ENCODE assay signal across 38 cellular contexts in the genomic region with DNA sequence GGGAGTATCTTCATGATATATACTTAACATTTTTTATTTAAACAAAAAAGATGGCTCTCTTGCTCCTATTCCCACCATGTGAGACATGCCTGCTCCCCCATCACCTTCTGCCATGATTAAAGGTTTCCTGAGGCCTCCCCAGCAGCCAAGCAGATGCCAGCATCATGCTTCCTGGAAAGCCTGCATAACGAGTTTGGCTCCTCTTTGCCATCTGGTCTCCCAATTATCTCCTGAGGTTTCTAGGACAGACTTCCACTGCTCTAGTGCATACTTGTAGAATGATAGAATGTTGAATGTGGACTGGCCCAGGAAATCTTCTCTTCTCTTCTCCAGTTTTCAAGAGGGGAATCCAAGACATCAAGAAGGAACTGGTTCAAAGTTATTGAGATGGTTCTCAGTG.
"Had no signal": no experiment of that assay in that cellular context is flagged by ENCODE, and none has a peak within 500 bp of the region (broad histone marks: within the 10 kb centered on the region; RNA-seq: fewer than 3 reads in every experiment).

No MANE protein-coding gene starts in this region.

- H3K36me3 ChIP-seq: adrenal gland, esophagus squamous epithelium, heart left ventricle, WERI-Rb-1 had no signal

- H3K9me3 Mint-ChIP-seq: activated CD4-positive, alpha-beta memory T cell treated with anti-CD3 and anti-CD28 coated beads for 36 hours; activated CD4-positive, alpha-beta T cell treated with anti-CD3 and anti-CD28 coated beads, Interleukin-2, amount 10 ng/mL, durations not matched to agents 24 days and 14 days; activated naive CD4-positive, alpha-beta T cell treated with anti-CD3 and anti-CD28 coated beads, Interleukin-2, amount 50 U/mL, for 24 hours; activated naive CD8-positive, alpha-beta T cell treated with anti-CD3 and anti-CD28 coated beads, Interleukin-2, amount 50 U/mL, for 24 hours; activated T-helper 1 cell treated with anti-CD3 and anti-CD28 coated beads, Interleukin-12 subunit alpha, Interleukin-12 subunit beta, Interleukin-2, Interleukin-4 antibody, amounts not matched to agents 30 ng/mL and 10 ng/mL and 1 ng/mL, durations not matched to agents 14 hours and 24 hours and 36 hours; activated T-helper 2 cell treated with anti-CD3 and anti-CD28 coated beads, Interferon-gamma antibody, Interleukin-2, Interleukin-4, amounts not matched to agents 10 μg/mL and 5 μg/mL and 100 μg/mL, durations not matched to agents 14 hours and 24 hours and 36 hours; effector memory CD8-positive, alpha-beta T cell; T-helper 2 cell treated with Interferon-gamma antibody and Interleukin-4, amounts not matched to agents 5 μg/mL and 100 μg/mL, for 36 hours had no signal

- H3K27ac Mint-ChIP-seq: activated CD4-positive, alpha-beta memory T cell treated with anti-CD3 and anti-CD28 coated beads for 36 hours; activated CD4-positive, alpha-beta T cell treated with anti-CD3 and anti-CD28 coated beads for 36 hours; activated CD4-positive, alpha-beta T cell treated with anti-CD3 and anti-CD28 coated beads, Interleukin-2, amount 10 ng/mL, durations not matched to agents 24 days and 14 days; activated CD8-positive, alpha-beta memory T cell treated with anti-CD3 and anti-CD28 coated beads, Interleukin-2, amount 10 ng/mL, durations not matched to agents 7 days and 5 days; activated CD8-positive, alpha-beta T cell treated with anti-CD3 and anti-CD28 coated beads, Interleukin-2, amount 10 ng/mL, durations not matched to agents 7 days and 5 days; activated naive CD4-positive, alpha-beta T cell treated with anti-CD3 and anti-CD28 coated beads for 36 hours; activated naive CD4-positive, alpha-beta T cell treated with anti-CD3 and anti-CD28 coated beads, Interleukin-2, amount 50 U/mL, for 24 hours; activated naive CD8-positive, alpha-beta T cell treated with anti-CD3 and anti-CD28 coated beads for 36 hours; activated naive CD8-positive, alpha-beta T cell treated with anti-CD3 and anti-CD28 coated beads, Interleukin-2, amount 50 U/mL, for 24 hours; activated T-helper 1 cell treated with anti-CD3 and anti-CD28 coated beads, Interleukin-12 subunit alpha, Interleukin-12 subunit beta, Interleukin-2, Interleukin-4 antibody, amounts not matched to agents 30 ng/mL and 10 ng/mL and 1 ng/mL, durations not matched to agents 14 hours and 24 hours and 36 hours; activated T-helper 2 cell treated with anti-CD3 and anti-CD28 coated beads, Interferon-gamma antibody, Interleukin-2, Interleukin-4, amounts not matched to agents 10 μg/mL and 5 μg/mL and 100 μg/mL, durations not matched to agents 14 hours and 24 hours and 36 hours; effector memory CD8-positive, alpha-beta T cell; T-helper 17 cell; T-helper 2 cell treated with Interferon-gamma antibody and Interleukin-4, amounts not matched to agents 5 μg/mL and 100 μg/mL, for 36 hours had no signal

- H3K4me1 Mint-ChIP-seq: activated CD4-positive, alpha-beta T cell treated with anti-CD3 and anti-CD28 coated beads for 36 hours; activated CD8-positive, alpha-beta memory T cell treated with anti-CD3 and anti-CD28 coated beads, Interleukin-2, amount 10 ng/mL, durations not matched to agents 7 days and 5 days; activated naive CD4-positive, alpha-beta T cell treated with anti-CD3 and anti-CD28 coated beads, Interleukin-2, amount 50 U/mL, for 24 hours; activated naive CD8-positive, alpha-beta T cell treated with anti-CD3 and anti-CD28 coated beads, Interleukin-2, amount 50 U/mL, for 24 hours; T-helper 17 cell had no signal

- H3K4me3 ChIP-seq: adrenal gland, body of pancreas, esophagus squamous epithelium, heart left ventricle had no signal

- H3K4me1 ChIP-seq: adrenal gland, body of pancreas, esophagus squamous epithelium, heart left ventricle had no signal

- H3K36me3 Mint-ChIP-seq: activated CD4-positive, alpha-beta memory T cell treated with anti-CD3 and anti-CD28 coated beads for 36 hours; activated CD8-positive, alpha-beta memory T cell treated with anti-CD3 and anti-CD28 coated beads, Interleukin-2, amount 10 ng/mL, durations not matched to agents 7 days and 5 days; activated naive CD8-positive, alpha-beta T cell treated with anti-CD3 and anti-CD28 coated beads for 36 hours had no signal

- H3K27ac ChIP-seq: adrenal gland, body of pancreas, epithelial cell of prostate, esophagus squamous epithelium, heart left ventricle, WERI-Rb-1 had no signal

- H3K9me3 ChIP-seq: adrenal gland, body of pancreas, esophagus squamous epithelium had no signal

- H3K4me3 Mint-ChIP-seq: activated CD4-positive, alpha-beta memory T cell treated with anti-CD3 and anti-CD28 coated beads for 36 hours; activated CD4-positive, alpha-beta T cell treated with anti-CD3 and anti-CD28 coated beads for 36 hours; activated CD4-positive, alpha-beta T cell treated with anti-CD3 and anti-CD28 coated beads, Interleukin-2, amount 10 ng/mL, durations not matched to agents 24 days and 14 days; activated CD8-positive, alpha-beta memory T cell treated with anti-CD3 and anti-CD28 coated beads, Interleukin-2, amount 10 ng/mL, durations not matched to agents 7 days and 5 days; activated CD8-positive, alpha-beta T cell treated with anti-CD3 and anti-CD28 coated beads, Interleukin-2, amount 10 ng/mL, durations not matched to agents 7 days and 5 days; activated naive CD4-positive, alpha-beta T cell treated with anti-CD3 and anti-CD28 coated beads for 36 hours; activated naive CD4-positive, alpha-beta T cell treated with anti-CD3 and anti-CD28 coated beads, Interleukin-2, amount 50 U/mL, for 24 hours; activated naive CD8-positive, alpha-beta T cell treated with anti-CD3 and anti-CD28 coated beads for 36 hours; activated naive CD8-positive, alpha-beta T cell treated with anti-CD3 and anti-CD28 coated beads, Interleukin-2, amount 50 U/mL, for 24 hours; activated T-helper 1 cell treated with anti-CD3 and anti-CD28 coated beads, Interleukin-12 subunit alpha, Interleukin-12 subunit beta, Interleukin-2, Interleukin-4 antibody, amounts not matched to agents 30 ng/mL and 10 ng/mL and 1 ng/mL, durations not matched to agents 14 hours and 24 hours and 36 hours; effector memory CD8-positive, alpha-beta T cell; T-helper 17 cell; T-helper 2 cell treated with Interferon-gamma antibody and Interleukin-4, amounts not matched to agents 5 μg/mL and 100 μg/mL, for 36 hours had no signal

- ATAC-seq: activated CD4-positive, alpha-beta T cell treated with anti-CD3 and anti-CD28 coated beads for 36 hours; activated CD8-positive, alpha-beta memory T cell treated with anti-CD3 and anti-CD28 coated beads, Interleukin-2, amount 10 ng/mL, durations not matched to agents 7 days and 5 days; activated CD8-positive, alpha-beta T cell treated with anti-CD3 and anti-CD28 coated beads, Interleukin-2, amount 10 ng/mL, durations not matched to agents 7 days and 5 days; activated naive CD8-positive, alpha-beta T cell treated with anti-CD3 and anti-CD28 coated beads, Interleukin-2, amount 50 U/mL, for 24 hours; body of pancreas; effector memory CD8-positive, alpha-beta T cell; heart left ventricle; T-helper 17 cell had no signal

- H3K27me3 ChIP-seq: adrenal gland, body of pancreas, esophagus squamous epithelium, heart left ventricle had no signal

- FAIRE-seq: colon, frontal cortex had no signal

- DNase-seq: activated CD4-positive, alpha-beta memory T cell treated with anti-CD3 and anti-CD28 coated beads for 36 hours; activated CD4-positive, alpha-beta T cell treated with anti-CD3 and anti-CD28 coated beads for 36 hours; activated CD4-positive, alpha-beta T cell treated with anti-CD3 and anti-CD28 coated beads, Interleukin-2, amount 10 ng/mL, durations not matched to agents 24 days and 14 days; activated CD4-positive, CD25-positive, alpha-beta regulatory T cell; activated CD4-positive, CD25-positive, alpha-beta regulatory T cell treated with anti-CD3 and anti-CD28 coated beads, Interleukin-2, amount 50 U/mL, for 72 hours; activated CD8-positive, alpha-beta memory T cell treated with anti-CD3 and anti-CD28 coated beads, Interleukin-2, amount 10 ng/mL, durations not matched to agents 7 days and 5 days; activated CD8-positive, alpha-beta memory T cell treated with anti-CD3 and anti-CD28 coated beads, Interleukin-2, amount 50 U/mL, for 4 hours; activated CD8-positive, alpha-beta T cell treated with anti-CD3 and anti-CD28 coated beads, Interleukin-2, amount 10 ng/mL, durations not matched to agents 7 days and 5 days; activated effector memory CD4-positive, alpha-beta T cell treated with anti-CD3 and anti-CD28 coated beads, Interleukin-2, amount 50 U/mL, for 16 hours; activated naive CD4-positive, alpha-beta T cell treated with anti-CD3 and anti-CD28 coated beads for 36 hours; activated naive CD8-positive, alpha-beta T cell treated with anti-CD3 and anti-CD28 coated beads for 36 hours; activated naive CD8-positive, alpha-beta T cell treated with anti-CD3 and anti-CD28 coated beads, Interleukin-2, amount 50 U/mL, for 24 hours; activated T-cell treated with anti-CD3 and anti-CD28 coated beads, Interleukin-2, amount 50 U/mL, for 1 hour; activated T-cell treated with anti-CD3 and anti-CD28 coated beads, Interleukin-2, amount 50 U/mL, for 48 hours; adrenal gland; amygdala; aorta; body of pancreas; caudate nucleus; cortex of kidney; dermis blood vessel endothelial cell; effector CD4-positive, alpha-beta T cell; effector memory CD8-positive, alpha-beta T cell; esophagus squamous epithelium; foreskin fibroblast; glutamatergic neuron; heart left ventricle; T-helper 1 cell; T-helper 17 cell; T1000; WERI-Rb-1 had no signal
